In genomic region chr17:39863918-39864746, GRCh38 we compare ENCODE assay signal across 1 cellular context.
TF ChIP-seq lines count a peak whose summit lies in the region.

Gene IKZF3, minus strand, starts transcription at chr17:39864312. Its CDS starts 186 bp downstream, at chr17:39864126.

TF ChIP-seq in HepG2, 621 proteins besides CTCF, POLR2A, EP300 and RAD21 (continued from another document and continues in another):
- TF ChIP-seq ZBTB7B (CRISPR knock-in tag; IDR thresholded peaks at IDR 0.05) (peak; percentile 83; the same call in 1 of the 2 replicates), USF2 (IDR thresholded peaks at IDR 0.05; ENCODE audit: low read depth, low read length) (no peak), USF2 (CRISPR knock-in tag; IDR thresholded peaks at IDR 0.05; ENCODE audit: borderline replicate concordance) (no peak), PBX3 (CRISPR knock-in tag; IDR thresholded peaks at IDR 0.05; ENCODE audit: borderline replicate concordance) (peak; percentile 89; the same call in 1 of the 2 replicates), REPIN1 (CRISPR knock-in tag; IDR thresholded peaks at IDR 0.05; ENCODE audit: borderline replicate concordance, low read depth) (peak; percentile 96), AKAP8 (CRISPR knock-in tag; IDR thresholded peaks at IDR 0.05) (0 out of 2 replicates have a peak, but pooled peaks have one; percentile 61), ARID5B (CRISPR knock-in tag; IDR thresholded peaks at IDR 0.05) (peak; percentile 88), PITX1 (CRISPR knock-in tag; IDR thresholded peaks at IDR 0.05) (peak; percentile 75; the same call in 1 of the 2 replicates), MAX (IDR thresholded peaks at IDR 0.05) (peak; percentile 100), THAP9 (CRISPR knock-in tag; IDR thresholded peaks at IDR 0.05; ENCODE audit: borderline replicate concordance) (peak; percentile 94), SNAPC2 (CRISPR knock-in tag; IDR thresholded peaks at IDR 0.05) (peak; percentile 93), SAFB2 (CRISPR knock-in tag; IDR thresholded peaks at IDR 0.05; ENCODE audit: borderline replicate concordance, low read depth) (peak; percentile 94), ZNF790 (CRISPR knock-in tag; IDR thresholded peaks at IDR 0.05; ENCODE audit: borderline replicate concordance) (peak; percentile 90; the same call in 1 of the 2 replicates), ZSCAN25 (CRISPR knock-in tag; IDR thresholded peaks at IDR 0.05) (peak; percentile 91), RNF2 (conservative IDR thresholded peaks at IDR 0.05; ENCODE audit: low read depth) (peak; percentile 99), ZNF773 (CRISPR knock-in tag; IDR thresholded peaks at IDR 0.05; ENCODE audit: borderline replicate concordance) (peak; percentile 98; the same call in 1 of the 2 replicates), ELF4 (CRISPR knock-in tag; IDR thresholded peaks at IDR 0.05; ENCODE audit: borderline replicate concordance) (no peak), SMYD3 (CRISPR knock-in tag; IDR thresholded peaks at IDR 0.05) (peak; percentile 96), WIZ (CRISPR knock-in tag; IDR thresholded peaks at IDR 0.05) (peak; percentile 94), ZNF747 (CRISPR knock-in tag; IDR thresholded peaks at IDR 0.05; ENCODE audit: borderline replicate concordance) (peak; percentile 96), ZNF746 (CRISPR knock-in tag; IDR thresholded peaks at IDR 0.05) (peak; percentile 94), TERF1 (CRISPR knock-in tag; IDR thresholded peaks at IDR 0.05) (no peak), CSRNP2 (CRISPR knock-in tag; conservative IDR thresholded peaks at IDR 0.05; ENCODE audit: low read depth) (no peak; the same call in 1 of the 2 replicates), FOXP4 (CRISPR knock-in tag; IDR thresholded peaks at IDR 0.05) (peak; percentile 63; the same call in 1 of the 2 replicates), ZBTB43 (CRISPR knock-in tag; conservative IDR thresholded peaks at IDR 0.05) (peak; percentile 95), ZNF546 (CRISPR knock-in tag; conservative IDR thresholded peaks at IDR 0.05) (peak; percentile 97), CCAR2 (optimal IDR thresholded peaks at IDR 0.05; ENCODE audit: low read depth, low read length) (no peak), ZNF556 (CRISPR knock-in tag; IDR thresholded peaks at IDR 0.05; ENCODE audit: borderline replicate concordance) (peak; percentile 89; the same call in 1 of the 2 replicates), DDIT3 (CRISPR knock-in tag; IDR thresholded peaks at IDR 0.05) (peak; percentile 87; the same call in 1 of the 2 replicates), ZNF577 (CRISPR knock-in tag; IDR thresholded peaks at IDR 0.05; ENCODE audit: borderline replicate concordance, low read depth) (no peak), ZNF644 (CRISPR knock-in tag; IDR thresholded peaks at IDR 0.05; ENCODE audit: low read depth) (no peak), ZNF768 (CRISPR knock-in tag; IDR thresholded peaks at IDR 0.05) (peak; percentile 87), JUN (CRISPR knock-in tag; IDR thresholded peaks at IDR 0.05) (peak; percentile 59; the same call in 1 of the 2 replicates), KLF16 (CRISPR knock-in tag; IDR thresholded peaks at IDR 0.05) (peak in 1 of 2 experiments; percentile 93; a peak in 2 of 4 replicates), CREM (IDR thresholded peaks at IDR 0.05) (no peak), CREM (CRISPR knock-in tag; IDR thresholded peaks at IDR 0.05) (no peak), MNT (IDR thresholded peaks at IDR 0.05) (no peak), SAP130 (CRISPR knock-in tag; IDR thresholded peaks at IDR 0.05; ENCODE audit: low read depth) (peak; percentile 69), MTA1 (CRISPR knock-in tag; IDR thresholded peaks at IDR 0.05; ENCODE audit: borderline replicate concordance) (peak; percentile 84; the same call in 1 of the 2 replicates), CENPX (CRISPR knock-in tag; IDR thresholded peaks at IDR 0.05) (no peak), E2F5 (CRISPR knock-in tag; conservative IDR thresholded peaks at IDR 0.05) (peak; percentile 90)
